In genomic region chrX:96655947-96656623, GRCh38 we compare ENCODE assay signal across 21 cellular contexts.
"Had no signal": no experiment of that assay in that cellular context is flagged by ENCODE, and none has a peak within 500 bp of the region (broad histone marks: within the 10 kb centered on the region; RNA-seq: fewer than 3 reads in every experiment).

No MANE protein-coding gene starts in this region.

- FAIRE-seq: HTR-8/SVneo, K562, RCC 7860 had no signal

- H3K27ac Mint-ChIP-seq: IgD-negative memory B cell had no signal

- H3K4me3 Mint-ChIP-seq: IgD-negative memory B cell had no signal

- ATAC-seq: K562 had no signal

- H3K36me3 Mint-ChIP-seq: IgD-negative memory B cell had no signal

- H3K4me3 ChIP-seq: K562 had no signal

- H3K4me2 ChIP-seq: KMS-11 had no signal

- H3K4me1 Mint-ChIP-seq: IgD-negative memory B cell had no signal

- H3K9ac ChIP-seq: KMS-11 had no signal

- DNase-seq: Kasumi-1, MM.1S, NCI-H1092 treated with DMSO at 0.1 percent for 48 hours, NCI-H1436, NCI-H187, NCI-H2029, NCI-H2081 treated with DMSO at 0.1 percent for 48 hours, NCI-H2171, NCI-H226, NCI-H446, NCI-H510A, NCI-H69, NCI-H774, RPMI8226, SHP77 had no signal

- H3K9me3 Mint-ChIP-seq: IgD-negative memory B cell had no signal

- H3K27ac ChIP-seq: HL-60, KMS-11 had no signal
